In genomic region chr6:32837651-32838113, GRCh38 we compare ENCODE assay signal across 8 cellular contexts. TPM values are rescaled to one million over a fixed set of nuclear protein-coding genes. Genes with fewer than 3 reads are reported as not detected.
DNase-seq lines count a peak whose midpoint lies in the region; ATAC-seq, FAIRE-seq and TF ChIP-seq lines count a peak whose summit lies in the region.

No MANE protein-coding gene starts in this region.

- H2AFZ ChIP-seq in ACC112 (ENCODE audit: low read length, unreplicated experiment), result peak overlapping the region; percentile 36

- intact Hi-C loops in ascending aorta (cut with DNase I) (loop anchor here (1.0 to 5.0 kb wide), 3 partner anchors 17 to 640 kb away; partner anchors contain the start of gene PSMB9), right lobe of liver (cut with DNase I) (no loop called here)

- FAIRE-seq in urothelium cell line (lab: Jason Lieb, UNC), result no peak

- H3K79me2 ChIP-seq in ACC112 (ENCODE audit: control insufficient read depth, insufficient read depth, low read length, unreplicated experiment), result peaks cover 33% of the 10 kb centered on the region

- H3K4me1 Mint-ChIP-seq in HFFc6 (ENCODE audit: low read depth), result peaks cover 34% of the 10 kb centered on the region

- H3K9me3 ChIP-seq in ascending aorta, result no peaks in the 10 kb centered on the region
- H3K9me3 ChIP-seq in right lobe of liver, result no peaks in the 10 kb centered on the region

- no peak for DNase-seq in HFFc6
- no peak for DNase-seq in ascending aorta (ENCODE audit: low spot score in 2 of 2)
- peak in 1 of 3 donors; percentile 33 for DNase-seq in right lobe of liver
- DNase-seq in urothelium cell line (ENCODE audit: low spot score), result peak; percentile 27
- no peak for DNase-seq in NCI-H2196 (lab: John Stamatoyannopoulos, UW; ENCODE audit: unreplicated experiment)
- no peak for DNase-seq in iPS-NIHi11 (ENCODE audit: low spot score)
- no peak for DNase-seq in DMS114 treated with DMSO at 0.1 percent for 48 hours (lab: John Stamatoyannopoulos, UW; ENCODE audit: unreplicated experiment)

- no peak for TF ChIP-seq POLR2A in right lobe of liver (IDR thresholded peaks at IDR 0.05)

- peaks cover 1% of the 10 kb centered on the region; the same call in 1 of the 2 replicates for H3K27me3 Mint-ChIP-seq in HFFc6 (ENCODE audit: insufficient read depth)

- H3K27ac Mint-ChIP-seq in HFFc6, result peak overlapping the region; percentile 85

- peak overlapping the region; percentile 70; the same call in 1 of the 2 replicates for H3K27ac ChIP-seq in ACC112 (ENCODE audit: low read depth, low read length)
- H3K27ac ChIP-seq in ascending aorta, result peak overlapping the region; percentile 93 to 94
- peak overlapping the region; percentile 83 to 88 (median 86) for H3K27ac ChIP-seq in right lobe of liver

- H3K27me3 ChIP-seq in ACC112 (ENCODE audit: insufficient read depth, low read length) (no peaks in the 10 kb centered on the region), ascending aorta (no peaks in the 10 kb centered on the region), right lobe of liver (no peaks in the 10 kb centered on the region)

- WGBS in right lobe of liver (ENCODE audit: insufficient coverage, low coverage, low lambda C conversion rate, missing lambda C conversion rate), result 49% methylated on average over 5 of the region's 12 CpGs

- peak overlapping the region; percentile 89 for H3K4me3 ChIP-seq in ACC112 (ENCODE audit: low read depth, low read length)
- peak overlapping the region; percentile 79 to 85 for H3K4me3 ChIP-seq in ascending aorta
- peak overlapping the region; percentile 83 to 96 (median 85) for H3K4me3 ChIP-seq in right lobe of liver

- H3K36me3 ChIP-seq in ACC112 (ENCODE audit: insufficient read depth, low read length) (peaks cover 22% of the 10 kb centered on the region; the same call in 1 of the 2 replicates), ascending aorta (peaks cover 8 to 18% of the 10 kb centered on the region in 2 donors), right lobe of liver (peaks cover 0 to 4% (median 0%) of the 10 kb centered on the region in 4 donors)

- H3K4me1 ChIP-seq in ACC112 (ENCODE audit: control insufficient read depth, insufficient read depth, low read length, unreplicated experiment) (peaks cover 22% of the 10 kb centered on the region), ascending aorta (peaks cover 0 to 3% of the 10 kb centered on the region in 2 donors), right lobe of liver (peaks cover 0 to 26% (median 10%) of the 10 kb centered on the region in 4 donors)

- no peaks in the 10 kb centered on the region for H3K9me3 Mint-ChIP-seq in HFFc6

- H3K36me3 Mint-ChIP-seq in HFFc6 (ENCODE audit: low read depth), result peaks cover 22% of the 10 kb centered on the region

- H3K4me3 Mint-ChIP-seq in HFFc6, result peak overlapping the region; percentile 88

- TF ChIP-seq CTCF in HFFc6 (IDR thresholded peaks at IDR 0.05), result no peak
- TF ChIP-seq CTCF in ascending aorta (IDR thresholded peaks at IDR 0.05), result no peak
- no peak for TF ChIP-seq CTCF in right lobe of liver (IDR thresholded peaks at IDR 0.05)

- ATAC-seq in right lobe of liver, result no peak

RNA-seq across cellular contexts. Expression of gene TAP2, which starts 0.9 kb away (rescaled TPM):
- 10 to 100 TPM; 25.3 to 47.5 (median 39.2) TPM for total RNA-seq in HFFc6 (2021; fragmentation: NEBNext Ultra II Directional; extraction: Animal tissue kit (Norgen Biotek cat#: 25700))
- total RNA-seq in ascending aorta, result 26.7 TPM
- 10 to 100 TPM in 4 of 6 experiments, 1 to 10 TPM in 2; 8.8 to 20.2 (median 15.9) TPM for total RNA-seq in right lobe of liver

RNA-seq across cellular contexts. Expression of gene PSMB8, which starts 6.2 kb away (rescaled TPM):
- 10 to 100 TPM; 24.4 to 43.3 (median 39.5) TPM for total RNA-seq in HFFc6 (2021; fragmentation: NEBNext Ultra II Directional; extraction: Animal tissue kit (Norgen Biotek cat#: 25700))
- total RNA-seq in ascending aorta, result 18.4 TPM
- 10 to 100 TPM; 34.7 to 66.3 (median 40.5) TPM for total RNA-seq in right lobe of liver

RNA-seq across cellular contexts. Expression of gene TAP1, which starts 15.8 kb away (rescaled TPM):
- total RNA-seq in HFFc6 (2021; fragmentation: NEBNext Ultra II Directional; extraction: Animal tissue kit (Norgen Biotek cat#: 25700)), result 10 to 100 TPM; 29.9 to 42.6 (median 37.8) TPM
- total RNA-seq in ascending aorta (51.2 TPM), right lobe of liver (10 to 100 TPM in 5 of 6 experiments, 1 to 10 TPM in 1; 7.7 to 24.9 (median 17.8) TPM)

RNA-seq across cellular contexts. Expression of gene PSMB9, which starts 16.3 kb away (rescaled TPM):
- 10 to 100 TPM in 4 of 6 experiments, 1 to 10 TPM in 2; 4.9 to 23.9 (median 20.9) TPM for total RNA-seq in HFFc6 (2021; fragmentation: NEBNext Ultra II Directional; extraction: Animal tissue kit (Norgen Biotek cat#: 25700))
- 42.8 TPM for total RNA-seq in ascending aorta
- 10 to 100 TPM in 5 of 6 experiments, 1 to 10 TPM in 1; 7.1 to 33.2 (median 18.0) TPM for total RNA-seq in right lobe of liver

RNA-seq across cellular contexts. Expression of gene HLA-DOB, which starts 20.9 kb away (rescaled TPM):
- total RNA-seq in HFFc6 (2021; fragmentation: NEBNext Ultra II Directional; extraction: Animal tissue kit (Norgen Biotek cat#: 25700)), result under 1 TPM in 2 of 6 experiments, not detected in 4; 0.14 to 0.28 TPM
- total RNA-seq in ascending aorta (not detected), right lobe of liver (under 1 TPM in 2 of 6 experiments, not detected in 4; 0.16 to 0.20 TPM)
